8 cellular contexts compared by ENCODE assay signal in the genomic region with DNA sequence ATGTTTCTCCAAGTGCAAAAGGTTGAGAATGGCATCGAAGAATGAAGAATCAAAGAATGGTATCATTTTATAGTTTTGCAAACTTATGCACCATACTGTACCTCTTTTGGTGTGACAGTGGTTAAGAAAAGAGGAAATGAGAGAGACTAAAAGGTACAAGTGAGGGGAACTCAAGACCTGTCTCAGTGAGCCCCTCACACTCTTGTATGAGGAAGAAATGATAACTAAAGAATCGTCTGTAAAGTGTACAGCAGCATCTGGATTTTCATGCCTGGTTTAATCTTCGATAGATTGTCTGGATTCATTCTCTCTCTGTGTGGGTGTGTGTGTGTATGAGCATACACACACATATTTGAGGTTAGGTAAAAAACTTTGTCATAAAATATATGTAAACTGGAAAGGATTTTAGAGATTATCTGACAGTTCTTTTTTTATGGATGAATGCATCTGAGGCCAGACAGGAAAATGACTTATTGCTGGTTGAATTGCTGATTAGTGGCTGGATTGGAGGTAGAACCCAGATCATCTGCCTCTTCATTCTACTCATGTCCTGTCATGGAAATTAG. TPM values are rescaled to one million over a fixed set of nuclear protein-coding genes. Genes with fewer than 3 reads are reported as not detected.
DNase-seq lines count a peak whose midpoint lies in the region; ATAC-seq and TF ChIP-seq lines count a peak whose summit lies in the region.

No MANE protein-coding gene starts in this region.

- H3K23me2 ChIP-seq in H9 (ENCODE audit: insufficient read length, low read depth, low read length, poor library complexity, severe bottlenecking): peaks cover 10% of the 10 kb centered on the region

- H3K14ac ChIP-seq in H9 (ENCODE audit: insufficient read depth, low read length): no peak overlapping the region

- no TSS peak for BruUV-seq in MCF 10A (replicated peaks; lab: Mats Ljungman, UMichigan)

- no peaks in the 10 kb centered on the region for H4K20me1 ChIP-seq in H9 (ENCODE audit: control insufficient read depth, insufficient read depth, insufficient read length)

- H3K9me3 ChIP-seq in breast epithelium (no peaks in the 10 kb centered on the region), RWPE2 (ENCODE audit: severe bottlenecking) (no peaks in the 10 kb centered on the region), H9 (ENCODE audit: control insufficient read depth, low read depth, low read length) (no peaks in the 10 kb centered on the region), WERI-Rb-1 (ENCODE audit: severe bottlenecking) (no peaks in the 10 kb centered on the region)

- no peak overlapping the region for H4K5ac ChIP-seq in H9 (ENCODE audit: insufficient read length, low read depth, low read length)

- H2BK20ac ChIP-seq in H9 (ENCODE audit: low read depth, low read length, poor library complexity, severe bottlenecking): no peak overlapping the region

- WGBS in H9 (ENCODE audit: extremely low coverage, insufficient read length, low lambda C conversion rate): no CpG with 5 or more reads among the region's 3 CpGs

- no peaks in the 10 kb centered on the region for H3K36me3 Mint-ChIP-seq in MCF 10A (ENCODE audit: insufficient read depth, unreplicated experiment)
- H3K36me3 Mint-ChIP-seq in osteocyte (ENCODE audit: unreplicated experiment): peaks cover 2% of the 10 kb centered on the region
- peaks cover 29 to 37% (median 30%) of the 10 kb centered on the region in 3 experiments for H3K36me3 Mint-ChIP-seq in H9 (ENCODE audit: insufficient read depth in 1 of 3, low read depth in 3 of 3)

- H3K9me3 Mint-ChIP-seq in MCF 10A (ENCODE audit: unreplicated experiment): no peaks in the 10 kb centered on the region
- no peaks in the 10 kb centered on the region for H3K9me3 Mint-ChIP-seq in osteocyte (ENCODE audit: unreplicated experiment)
- no peaks in the 10 kb centered on the region for H3K9me3 Mint-ChIP-seq in H9

- no peak overlapping the region for H3K4ac ChIP-seq in H9 (ENCODE audit: low read depth, low read length)

- peak overlapping the region in 1 of 2 donors; percentile 16 for H3K27ac ChIP-seq in breast epithelium
- peak overlapping the region; percentile 99 for H3K27ac ChIP-seq in RWPE2 (ENCODE audit: poor library complexity, severe bottlenecking)
- H3K27ac ChIP-seq in H9 (ENCODE audit: insufficient read length, low read depth, low read length): no peak overlapping the region
- no peak overlapping the region for H3K27ac ChIP-seq in WERI-Rb-1

- H3T11ph ChIP-seq in H9 (ENCODE audit: low read length): no peak overlapping the region

- POLR2A ChIA-PET in MCF 10A (lab: Yijun Ruan, JAX): interaction anchor here (0.7 to 15.1 kb wide), 10 partner anchors 14 to 287 kb away, joined by 3 to 302 read pairs (median 40); partner anchors contain the start of genes SLC38A1 and SLC38A2

- no peak overlapping the region for H3K9ac ChIP-seq in H9 (ENCODE audit: extremely low read depth, insufficient read length, low read length)

- peaks cover 2% of the 10 kb centered on the region for H3K79me2 ChIP-seq in H9 (ENCODE audit: insufficient read depth, low read length)

- no peak overlapping the region for H4K8ac ChIP-seq in H9 (replicated peaks; ENCODE audit: insufficient read length, low read depth, low read length)

- TF ChIP-seq CTCF in MCF 10A (IDR thresholded peaks at IDR 0.05; ENCODE audit: unreplicated experiment) (no peak), breast epithelium (IDR thresholded peaks at IDR 0.05) (no peak), RWPE2 (IDR thresholded peaks at IDR 0.05; ENCODE audit: poor library complexity, severe bottlenecking) (no peak), osteocyte (IDR thresholded peaks at IDR 0.05) (no peak), H9 (conservative IDR thresholded peaks at IDR 0.05) (no peak), WERI-Rb-1 (IDR thresholded peaks at IDR 0.05; ENCODE audit: low read depth, low read length) (no peak)

- intact Hi-C loops in MCF 10A (cut with micrococcal nuclease): no loop called here
- intact Hi-C loops in breast epithelium (cut with DNase I; ENCODE audit: low total_unique reads): no loop called here

- H2BK12ac ChIP-seq in H9 (ENCODE audit: insufficient read length, low read depth, low read length): no peak overlapping the region

- H3K4me1 ChIP-seq in breast epithelium: peaks cover 0 to 22% of the 10 kb centered on the region in 2 donors
- H3K4me1 ChIP-seq in RWPE2 (ENCODE audit: insufficient read depth, poor library complexity, severe bottlenecking): peaks cover 89% of the 10 kb centered on the region
- peaks cover 14% of the 10 kb centered on the region for H3K4me1 ChIP-seq in H9 (ENCODE audit: insufficient read depth, low read length)

- H3K27me3 ChIP-seq in breast epithelium (no peaks in the 10 kb centered on the region), RWPE2 (ENCODE audit: insufficient read depth, poor library complexity, severe bottlenecking) (no peaks in the 10 kb centered on the region), H9 (ENCODE audit: insufficient read depth, low read length) (no peaks in the 10 kb centered on the region), WERI-Rb-1 (ENCODE audit: insufficient read depth, low read depth, severe bottlenecking) (no peaks in the 10 kb centered on the region)

- H2AK5ac ChIP-seq in H9 (ENCODE audit: insufficient read length, low read length): no peak overlapping the region

- DNase-seq in MCF 10A (ENCODE audit: unreplicated experiment) (no peak), breast epithelium (ENCODE audit: low spot score in 2 of 2) (no peak), RWPE2 (ENCODE audit: low spot score) (no peak), osteocyte (ENCODE audit: extremely low spot score, unreplicated experiment) (no peak), H9 (no peak), WERI-Rb-1 (no peak), occipital lobe (lab: John Stamatoyannopoulos, UW) (no peak)

- H3K27ac Mint-ChIP-seq in MCF 10A (ENCODE audit: low read depth, unreplicated experiment) (peak overlapping the region; percentile 74), osteocyte (ENCODE audit: unreplicated experiment) (peak overlapping the region; percentile 95), H9 (peak overlapping the region in 1 of 3 experiments; percentile 35; a peak in 1 of 7 replicates)

- no peak for TF ChIP-seq POLR2A in breast epithelium (IDR thresholded peaks at IDR 0.05)

- H2AFZ ChIP-seq in H9 (ENCODE audit: low read length): no peak overlapping the region

- H3K23ac ChIP-seq in H9 (ENCODE audit: insufficient read length, low read depth, low read length): no peak overlapping the region

- CTCF ChIA-PET in MCF 10A (lab: Yijun Ruan, JAX): no interaction called here

- H3K4me3 ChIP-seq in breast epithelium (no peak overlapping the region), RWPE2 (ENCODE audit: severe bottlenecking) (no peak overlapping the region), WERI-Rb-1 (ENCODE audit: low read depth, low read length) (no peak overlapping the region)

- H3K56ac ChIP-seq in H9 (ENCODE audit: insufficient read length, low read depth, low read length): no peak overlapping the region

- H3K79me1 ChIP-seq in H9 (ENCODE audit: insufficient read depth, low read depth, low read length, poor library complexity, severe bottlenecking): no peaks in the 10 kb centered on the region

- H2BK15ac ChIP-seq in H9 (ENCODE audit: low read depth, low read length): no peak overlapping the region

- no peak overlapping the region for H3K4me2 ChIP-seq in H9 (ENCODE audit: insufficient read depth, insufficient read length, low read length)

- H3K4me1 Mint-ChIP-seq in MCF 10A (ENCODE audit: insufficient read depth, unreplicated experiment) (peaks cover 61% of the 10 kb centered on the region), osteocyte (ENCODE audit: unreplicated experiment) (peaks cover 93% of the 10 kb centered on the region), H9 (peaks cover 57 to 74% of the 10 kb centered on the region in 2 experiments)

- H2BK5ac ChIP-seq in H9 (ENCODE audit: insufficient read length, low read length): no peak overlapping the region

- no peaks in the 10 kb centered on the region for H3K27me3 Mint-ChIP-seq in MCF 10A (ENCODE audit: insufficient read depth, unreplicated experiment)
- no peaks in the 10 kb centered on the region for H3K27me3 Mint-ChIP-seq in osteocyte (ENCODE audit: unreplicated experiment)
- no peaks in the 10 kb centered on the region for H3K27me3 Mint-ChIP-seq in H9 (ENCODE audit: low read depth)

- no peak overlapping the region for H4K91ac ChIP-seq in H9 (ENCODE audit: insufficient read length, low read depth, low read length)

- H3K4me3 Mint-ChIP-seq in MCF 10A (ENCODE audit: unreplicated experiment): peak overlapping the region; percentile 25
- H3K4me3 Mint-ChIP-seq in osteocyte (ENCODE audit: unreplicated experiment): peak overlapping the region; percentile 71
- H3K4me3 Mint-ChIP-seq in H9: no peak overlapping the region

- H2BK120ac ChIP-seq in H9 (ENCODE audit: low read depth, low read length, poor library complexity, severe bottlenecking): no peak overlapping the region

- peak; percentile 46 for ATAC-seq in HG03039 (IDR thresholded peaks at IDR 0.05; ENCODE audit: unreplicated experiment)
- no peak for ATAC-seq in RWPE2 (ENCODE audit: low read depth)

- no peaks in the 10 kb centered on the region for H3K36me3 ChIP-seq in breast epithelium
- peaks cover 24% of the 10 kb centered on the region for H3K36me3 ChIP-seq in RWPE2 (ENCODE audit: low read depth)
- H3K36me3 ChIP-seq in WERI-Rb-1: no peaks in the 10 kb centered on the region

- no peak overlapping the region for H3K18ac ChIP-seq in H9 (ENCODE audit: insufficient read length, low read depth, low read length)

RNA-seq across cellular contexts. Expression of gene SLC38A2, which starts 15.9 kb away (rescaled TPM):
- total RNA-seq in MCF 10A (2022): 817 and 1,070 TPM in 2 replicates
- 100 to 1,000 TPM; 250 to 424 (median 399) TPM for total RNA-seq in breast epithelium
- 754 and 795 TPM in 2 replicates for total RNA-seq in osteocyte
- total RNA-seq in H9 (2021): 421 and 453 TPM in 2 replicates
- 259 TPM for total RNA-seq in occipital lobe

Comparison
In these comparisons a context has a peak if more than half of its experiments do, and no peak if none do; other contexts are left out.
1. H3K4me3 Mint-ChIP-seq: peak in MCF 10A (single experiment) and osteocyte (single experiment); none in H9 (0 of 2).